ENCODE assay signal across 24 cellular contexts in the genomic region with DNA sequence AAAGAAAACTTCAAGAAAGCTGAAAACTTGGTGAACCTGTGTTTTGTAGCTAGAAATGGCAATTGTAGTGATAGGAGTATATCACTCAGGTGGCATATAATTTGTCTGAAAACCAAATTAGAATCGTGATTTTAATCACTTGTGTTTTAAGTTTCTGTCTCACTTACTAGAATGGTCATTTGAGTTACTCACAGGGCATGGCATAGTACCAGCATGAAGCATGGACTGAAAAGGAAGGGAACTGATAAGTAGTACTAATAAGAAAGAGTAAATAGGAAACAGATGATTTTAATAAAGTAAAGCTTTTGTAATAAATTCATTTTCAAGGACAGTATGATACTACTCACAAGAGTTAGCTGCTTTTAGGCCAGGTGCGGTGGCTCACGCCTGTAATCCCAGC.
"Had no signal": no experiment of that assay in that cellular context is flagged by ENCODE, and none has a peak within 500 bp of the region (broad histone marks: within the 10 kb centered on the region; RNA-seq: fewer than 3 reads in every experiment).

No MANE protein-coding gene starts in this region.

- H3K4me3 Mint-ChIP-seq: effector memory CD8-positive, alpha-beta T cell; endodermal cell; mesothelial cell of epicardium; naive B cell had no signal

- H3K27me3 Mint-ChIP-seq: effector memory CD8-positive, alpha-beta T cell; naive B cell had no signal

- H3K9me3 ChIP-seq: esophagus muscularis mucosa, gastrocnemius medialis, heart right ventricle, left lung, lower lobe of right lung, mucosa of descending colon had no signal

- ATAC-seq: effector memory CD8-positive, alpha-beta T cell; gastrocnemius medialis; heart right ventricle; left cardiac atrium; left lung; left ventricle myocardium superior; lower lobe of right lung; mucosa of descending colon had no signal

- DNase-seq: dermis blood vessel endothelial cell; dorsolateral prefrontal cortex; effector CD8-positive, alpha-beta T cell; effector memory CD8-positive, alpha-beta T cell; endodermal cell; foreskin melanocyte; gastrocnemius medialis; glutamatergic neuron; head of caudate nucleus; heart right ventricle; hippocampal formation; left cardiac atrium; left lung; left ventricle myocardium superior; lower lobe of right lung; mesenchymal stem cell; mucosa of descending colon; naive B cell had no signal

- H3K9me3 Mint-ChIP-seq: effector memory CD8-positive, alpha-beta T cell had no signal

- H3K27ac ChIP-seq: coronary artery, dorsolateral prefrontal cortex, esophagus muscularis mucosa, gastrocnemius medialis, heart right ventricle, left lung, lower lobe of right lung had no signal

- FAIRE-seq: endometrium, islet of Langerhans, keratinocyte had no signal

- H3K4me1 ChIP-seq: esophagus muscularis mucosa, gastrocnemius medialis, heart right ventricle, left lung, lower lobe of right lung had no signal

- H3K27me3 ChIP-seq: dorsolateral prefrontal cortex, esophagus muscularis mucosa, gastrocnemius medialis, heart right ventricle, left lung had no signal

- H3K27ac Mint-ChIP-seq: effector memory CD8-positive, alpha-beta T cell; endodermal cell; mesothelial cell of epicardium had no signal

- H3K4me3 ChIP-seq: coronary artery, dorsolateral prefrontal cortex, esophagus muscularis mucosa, gastrocnemius medialis, heart right ventricle, left lung, lower lobe of right lung, mucosa of descending colon had no signal

- H3K4me1 Mint-ChIP-seq: endodermal cell, mesothelial cell of epicardium had no signal
